8 cellular contexts compared by ENCODE assay signal in the genomic region with DNA sequence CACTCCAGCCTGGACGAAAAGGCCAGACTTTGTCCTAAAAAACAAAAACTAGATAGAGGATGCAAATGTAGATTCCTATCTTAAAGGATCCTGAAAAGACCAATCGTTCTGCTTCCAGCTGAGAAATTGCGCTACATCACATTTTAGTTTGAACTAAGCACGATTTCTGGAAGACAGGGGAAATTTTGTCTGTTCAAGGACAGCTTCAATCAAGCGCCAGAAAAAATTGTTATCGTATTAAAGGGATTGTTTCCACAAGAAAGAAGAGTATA. TPM values are rescaled to one million over a fixed set of nuclear protein-coding genes. Genes with fewer than 3 reads are reported as not detected.
A peak's percentile ranks its signal among the peaks of the same experiment; 100 is the strongest.
DNase-seq lines count a peak whose midpoint lies in the region; ATAC-seq and TF ChIP-seq lines count a peak whose summit lies in the region.

No MANE protein-coding gene starts in this region.

- peaks cover 22% of the 10 kb centered on the region for H3K4me1 Mint-ChIP-seq in memory B cell

- H3K36me3 ChIP-seq in heart left ventricle = no peaks in the 10 kb centered on the region
- H3K36me3 ChIP-seq in breast epithelium = no peaks in the 10 kb centered on the region
- H3K36me3 ChIP-seq in upper lobe of right lung = no peaks in the 10 kb centered on the region

- DNase-seq in heart left ventricle = no peak
- no peak for DNase-seq in cardiac septum (ENCODE audit: low spot score)
- no peak for DNase-seq in breast epithelium (ENCODE audit: low spot score in 2 of 2)
- no peak for DNase-seq in memory B cell (ENCODE audit: low spot score in 2 of 2)
- DNase-seq in upper lobe of right lung = no peak
- no peak for DNase-seq in D341Med (ENCODE audit: low spot score)
- no peak for DNase-seq in left lobe of liver (ENCODE audit: low spot score)
- no peak for DNase-seq in NCI-H2227 treated with DMSO at 0.1 percent for 48 hours (lab: John Stamatoyannopoulos, UW)

- H3K27ac ChIP-seq in heart left ventricle = peak overlapping the region; percentile 73 to 94 (median 88)
- peak overlapping the region; percentile 84 to 87 for H3K27ac ChIP-seq in breast epithelium
- peak overlapping the region; percentile 90 for H3K27ac ChIP-seq in upper lobe of right lung

- no peaks in the 10 kb centered on the region for H3K27me3 Mint-ChIP-seq in memory B cell

- H3K9me3 ChIP-seq in heart left ventricle (peaks cover 0 to 12% (median 0%) of the 10 kb centered on the region in 12 donors), breast epithelium (peaks cover 0 to 4% of the 10 kb centered on the region in 2 donors), upper lobe of right lung (no peaks in the 10 kb centered on the region)

- peaks cover 10% of the 10 kb centered on the region for H3K36me3 Mint-ChIP-seq in memory B cell

- peaks cover 2% of the 10 kb centered on the region for H3K9me3 Mint-ChIP-seq in memory B cell

- intact Hi-C loops in heart left ventricle (cut with DNase I) = loop anchor here in 3 of 10 donors (1.0 to 5.0 kb wide), 3 partner anchors 31 to 36 kb away; a partner anchor contains a TSS
- intact Hi-C loops in cardiac septum (cut with DNase I) = loop anchor here (1.0 to 5.0 kb wide), 2 partner anchors 31 to 131 kb away; a partner anchor contains a TSS
- intact Hi-C loops in breast epithelium (cut with DNase I; ENCODE audit: low total_unique reads) = loop anchor here (1.0 kb wide), 1 partner anchor 31 kb away; a partner anchor contains a TSS
- intact Hi-C loops in upper lobe of right lung (cut with DNase I) = no loop called here

- ATAC-seq in heart left ventricle (no peak), memory B cell (ENCODE audit: low read depth) (no peak), upper lobe of right lung (no peak), left lobe of liver (no peak)

- peak overlapping the region; percentile 55 to 82 (median 70) for H3K4me3 ChIP-seq in heart left ventricle
- peak overlapping the region; percentile 58 to 80 (median 66) for H3K4me3 ChIP-seq in breast epithelium
- peak overlapping the region; percentile 70 for H3K4me3 ChIP-seq in upper lobe of right lung

- peaks cover 0 to 43% (median 11%) of the 10 kb centered on the region in 12 donors for H3K4me1 ChIP-seq in heart left ventricle
- H3K4me1 ChIP-seq in breast epithelium = no peaks in the 10 kb centered on the region
- H3K4me1 ChIP-seq in upper lobe of right lung = peaks cover 27% of the 10 kb centered on the region

- H3K27me3 ChIP-seq in heart left ventricle (no peaks in the 10 kb centered on the region), breast epithelium (no peaks in the 10 kb centered on the region), upper lobe of right lung (no peaks in the 10 kb centered on the region)

- TF ChIP-seq CTCF in heart left ventricle (IDR thresholded peaks at IDR 0.05) (no peak), breast epithelium (IDR thresholded peaks at IDR 0.05) (no peak), upper lobe of right lung (IDR thresholded peaks at IDR 0.05) (no peak)

- TF ChIP-seq POLR2A in heart left ventricle (IDR thresholded peaks at IDR 0.05) (no peak), breast epithelium (IDR thresholded peaks at IDR 0.05) (no peak)

- peak overlapping the region; percentile 83 for H3K27ac Mint-ChIP-seq in memory B cell

- H3K4me3 Mint-ChIP-seq in memory B cell = peak overlapping the region; percentile 96

- WGBS in heart left ventricle, 4 donors = 24 to 53% (median 35%) methylated on average over 6 of the region's 6 CpGs

RNA-seq across cellular contexts. Expression of a gene that starts 0.7 kb away (rescaled TPM):
- total RNA-seq in heart left ventricle = 10 to 100 TPM in 6 of 9 donors, 1 to 10 TPM in 3; 6.6 to 28.0 (median 13.4) TPM
- 10 to 100 TPM; 17.8 to 22.9 TPM for polyA plus RNA-seq in heart left ventricle
- total RNA-seq in cardiac septum = 11.0 TPM
- total RNA-seq in breast epithelium = 10 to 100 TPM; 48.7 to 95.7 (median 54.1) TPM
- total RNA-seq in upper lobe of right lung = 95.6 TPM
- 135 TPM for total RNA-seq in left lobe of liver

RNA-seq across cellular contexts. Expression of a gene that starts 30.7 kb away (rescaled TPM):
- total RNA-seq in heart left ventricle (10 to 100 TPM; 17.1 to 29.7 (median 24.0) TPM), cardiac septum (21.5 TPM), breast epithelium (10 to 100 TPM; 20.5 to 38.8 (median 28.8) TPM), upper lobe of right lung (43.9 TPM), left lobe of liver (21.4 TPM)
- polyA plus RNA-seq in heart left ventricle = 10 to 100 TPM; 55.5 to 56.6 TPM
